Comparison of ENCODE assay signal across 1 cellular context in the genomic region with DNA sequence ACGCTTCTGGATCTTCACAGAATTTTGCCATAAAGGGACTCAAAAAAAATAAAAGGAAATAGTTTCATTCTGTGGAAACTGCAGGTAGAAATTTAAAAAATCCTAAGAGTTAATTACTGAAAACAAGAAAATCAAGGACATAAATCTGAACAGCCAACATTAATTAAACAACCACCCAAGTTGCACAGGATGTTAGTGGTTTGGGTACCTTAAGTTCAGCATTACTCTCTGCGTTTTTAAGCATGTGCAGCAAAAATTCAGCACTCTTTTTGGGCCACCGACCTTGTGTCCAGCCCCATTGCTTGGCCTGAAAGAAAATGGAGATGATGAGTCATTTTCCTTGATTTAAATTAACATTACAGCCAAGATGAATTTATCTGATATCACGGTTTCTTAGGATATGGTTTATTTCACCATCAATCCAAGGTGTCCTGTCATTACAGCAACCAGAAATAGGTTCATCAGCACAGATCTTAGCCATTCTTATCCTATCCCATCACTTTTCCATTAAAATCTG.
TF ChIP-seq lines count a peak whose summit lies in the region.

No MANE protein-coding gene starts in this region.

TF ChIP-seq in SK-N-SH treated with all-trans-retinoic acid at 6 μM for 48 hours, 23 proteins besides CTCF, POLR2A, EP300 and RAD21 (continued from another document):
- TF ChIP-seq, protein P1, sequence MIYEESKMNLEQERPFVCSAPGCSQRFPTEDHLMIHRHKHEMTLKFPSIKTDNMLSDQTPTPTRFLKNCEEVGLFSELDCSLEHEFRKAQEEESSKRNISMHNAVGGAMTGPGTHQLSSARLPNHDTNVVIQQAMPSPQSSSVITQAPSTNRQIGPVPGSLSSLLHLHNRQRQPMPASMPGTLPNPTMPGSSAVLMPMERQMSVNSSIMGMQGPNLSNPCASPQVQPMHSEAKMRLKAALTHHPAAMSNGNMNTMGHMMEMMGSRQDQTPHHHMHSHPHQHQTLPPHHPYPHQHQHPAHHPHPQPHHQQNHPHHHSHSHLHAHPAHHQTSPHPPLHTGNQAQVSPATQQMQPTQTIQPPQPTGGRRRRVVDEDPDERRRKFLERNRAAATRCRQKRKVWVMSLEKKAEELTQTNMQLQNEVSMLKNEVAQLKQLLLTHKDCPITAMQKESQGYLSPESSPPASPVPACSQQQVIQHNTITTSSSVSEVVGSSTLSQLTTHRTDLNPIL (CRISPR knock-in tag; IDR thresholded peaks at IDR 0.05; ENCODE audit: low read depth), result no peak
